In genomic region chr5:5141011-5141599, GRCh38 we compare ENCODE assay signal across 14 cellular contexts. TPM values are rescaled to one million over a fixed set of nuclear protein-coding genes. Genes with fewer than 3 reads are reported as not detected.
DNase-seq lines count a peak whose midpoint lies in the region; ATAC-seq and TF ChIP-seq lines count a peak whose summit lies in the region.
"Had no signal": no experiment of that assay in that cellular context is flagged by ENCODE, and none has a peak within 500 bp of the region (broad histone marks: within the 10 kb centered on the region; RNA-seq: fewer than 3 reads in every experiment).

No MANE protein-coding gene starts in this region.

- no peaks in the 10 kb centered on the region for H3K9me3 Mint-ChIP-seq in activated T-cell treated with anti-CD3 and anti-CD28 coated beads, Interleukin-2, amount 50 U/mL, for 72 hours
- H3K9me3 Mint-ChIP-seq in activated T-cell treated with anti-CD3 and anti-CD28 coated beads, Interleukin-2, amount 50 U/mL, for 4 hours, result no peaks in the 10 kb centered on the region
- H3K9me3 Mint-ChIP-seq: activated B cell treated with CpG ODN at 0.5 μM for 24 hours, immature natural killer cell had no signal

- H3K4me1 Mint-ChIP-seq in activated T-cell treated with anti-CD3 and anti-CD28 coated beads, Interleukin-2, amount 50 U/mL, for 72 hours (ENCODE audit: low read depth), result peaks cover 8% of the 10 kb centered on the region
- peaks cover 10% of the 10 kb centered on the region for H3K4me1 Mint-ChIP-seq in activated T-cell treated with anti-CD3 and anti-CD28 coated beads, Interleukin-2, amount 50 U/mL, for 4 hours (ENCODE audit: low read depth)
- H3K4me1 Mint-ChIP-seq: activated B cell treated with CpG ODN at 0.5 μM for 24 hours, immature natural killer cell had no signal

- peak overlapping the region; percentile 53 to 66 for H3K4me3 Mint-ChIP-seq in activated T-cell treated with anti-CD3 and anti-CD28 coated beads, Interleukin-2, amount 50 U/mL, for 72 hours
- no peak overlapping the region for H3K4me3 Mint-ChIP-seq in activated T-cell treated with anti-CD3 and anti-CD28 coated beads, Interleukin-2, amount 50 U/mL, for 4 hours
- H3K4me3 Mint-ChIP-seq: activated B cell treated with CpG ODN at 0.5 μM for 24 hours, immature natural killer cell had no signal

- TF ChIP-seq CTCF in kidney epithelial cell (IDR thresholded peaks at IDR 0.05; ENCODE audit: insufficient read depth, low read length, poor library complexity, severe bottlenecking), result no peak

- DNase-seq in activated T-cell treated with anti-CD3 and anti-CD28 coated beads, Interleukin-2, amount 50 U/mL, for 72 hours, result no peak
- no peak for DNase-seq in activated T-cell treated with anti-CD3 and anti-CD28 coated beads, Interleukin-2, amount 50 U/mL, for 4 hours
- peak; percentile 6 for DNase-seq in astrocyte of the hippocampus (ENCODE audit: low read depth, low spot score)
- no peak for DNase-seq in kidney epithelial cell (ENCODE audit: low read depth)
- peak; percentile 23 for DNase-seq in superior temporal gyrus (ENCODE audit: extremely low spot score)
- DNase-seq in stimulated activated CD8-positive, alpha-beta memory T cell treated with anti-CD3 and anti-CD28 coated beads, Interleukin-4, amount 100 ng/mL, for 48 hours, result no peak
- DNase-seq: activated B cell treated with CpG ODN at 0.5 μM for 24 hours; activated T-cell treated with anti-CD3 and anti-CD28 coated beads, Interleukin-2, amount 50 U/mL, for 1 hour; spleen had no signal

- no peak for ATAC-seq in activated T-cell treated with anti-CD3 and anti-CD28 coated beads, Interleukin-2, amount 50 U/mL, for 72 hours (replicated peaks in 1 of 2)
- no peak for ATAC-seq in activated T-cell treated with anti-CD3 and anti-CD28 coated beads, Interleukin-2, amount 50 U/mL, for 4 hours
- ATAC-seq in HG03139 (IDR thresholded peaks at IDR 0.05; ENCODE audit: unreplicated experiment), result no peak
- ATAC-seq in GM19463 (IDR thresholded peaks at IDR 0.05; ENCODE audit: unreplicated experiment), result no peak

- peak overlapping the region; percentile 77 for H3K4me3 ChIP-seq in kidney epithelial cell (ENCODE audit: low read depth, low read length)
- H3K4me3 ChIP-seq: SK-N-MC had no signal

- no peaks in the 10 kb centered on the region for H3K36me3 ChIP-seq in kidney epithelial cell (ENCODE audit: control insufficient read depth, insufficient read depth, low read length)
- H3K36me3 ChIP-seq: spleen, vagina had no signal

- no peaks in the 10 kb centered on the region for H3K36me3 Mint-ChIP-seq in activated T-cell treated with anti-CD3 and anti-CD28 coated beads, Interleukin-2, amount 50 U/mL, for 72 hours (ENCODE audit: insufficient read depth in 2 of 2)
- H3K36me3 Mint-ChIP-seq in activated T-cell treated with anti-CD3 and anti-CD28 coated beads, Interleukin-2, amount 50 U/mL, for 4 hours (ENCODE audit: insufficient read depth), result no peaks in the 10 kb centered on the region
- H3K36me3 Mint-ChIP-seq: immature natural killer cell had no signal

- H3K27ac Mint-ChIP-seq in activated T-cell treated with anti-CD3 and anti-CD28 coated beads, Interleukin-2, amount 50 U/mL, for 72 hours, result no peak overlapping the region
- H3K27ac Mint-ChIP-seq: activated B cell treated with CpG ODN at 0.5 μM for 24 hours, immature natural killer cell had no signal

- H3K27me3 ChIP-seq in kidney epithelial cell (ENCODE audit: control insufficient read depth, insufficient read depth, low read length), result peaks cover 9% of the 10 kb centered on the region

- peaks cover 28% of the 10 kb centered on the region for H3K27me3 Mint-ChIP-seq in activated T-cell treated with anti-CD3 and anti-CD28 coated beads, Interleukin-2, amount 50 U/mL, for 72 hours (ENCODE audit: low read depth)
- H3K27me3 Mint-ChIP-seq in activated T-cell treated with anti-CD3 and anti-CD28 coated beads, Interleukin-2, amount 50 U/mL, for 4 hours (ENCODE audit: low read depth), result peaks cover 22% of the 10 kb centered on the region

RNA-seq across cellular contexts. Expression of gene ADAMTS16, which starts 1.0 kb away (rescaled TPM):
- total RNA-seq in activated T-cell treated with anti-CD3 and anti-CD28 coated beads, Interleukin-2, amount 50 U/mL, for 72 hours, result not detected
- under 1 TPM in 1 of 3 donors, not detected in 2; 0.03 TPM for total RNA-seq in activated T-cell treated with anti-CD3 and anti-CD28 coated beads, Interleukin-2, amount 50 U/mL, for 4 hours
- 1.8 and 2.8 TPM in 2 replicates for total RNA-seq in kidney epithelial cell
- total RNA-seq: activated B cell treated with CpG ODN at 0.5 μM for 24 hours, spleen had no signal

Comparison
In these comparisons a context has a peak if more than half of its experiments do, and no peak if none do; other contexts are left out.
1. DNase-seq: peak in astrocyte of the hippocampus (single experiment) and superior temporal gyrus (single experiment); none in activated T-cell treated with anti-CD3 and anti-CD28 coated beads, Interleukin-2, amount 50 U/mL, for 72 hours (0 of 2), activated T-cell treated with anti-CD3 and anti-CD28 coated beads, Interleukin-2, amount 50 U/mL, for 4 hours (single experiment), kidney epithelial cell (single experiment) and stimulated activated CD8-positive, alpha-beta memory T cell treated with anti-CD3 and anti-CD28 coated beads, Interleukin-4, amount 100 ng/mL, for 48 hours (single experiment).